19 cellular contexts compared by ENCODE assay signal in genomic region chr18:68740966-68741365, GRCh38. TPM values are rescaled to one million over a fixed set of nuclear protein-coding genes. Genes with fewer than 3 reads are reported as not detected.
DNase-seq lines count a peak whose midpoint lies in the region; ATAC-seq and TF ChIP-seq lines count a peak whose summit lies in the region.
"Had no signal": no experiment of that assay in that cellular context is flagged by ENCODE, and none has a peak within 500 bp of the region (broad histone marks: within the 10 kb centered on the region; RNA-seq: fewer than 3 reads in every experiment).

No MANE protein-coding gene starts in this region.

- DNase-seq in AG20443 (ENCODE audit: low spot score) (peak; percentile 35), DMS 273 treated with DMSO at 0.1 percent for 48 hours (lab: John Stamatoyannopoulos, UW) (peak; percentile 29), NCI-H69 (lab: John Stamatoyannopoulos, UW) (peak; percentile 85), fibroblast of peridontal ligament (ENCODE audit: extremely low read depth) (peak; percentile 22), right lobe of liver (no peak), occipital lobe (lab: John Stamatoyannopoulos, UW) (no peak)
- DNase-seq: AML-193, EL, NCI-H1417, NCI-H187, NCI-H2227 treated with DMSO at 0.1 percent for 48 hours, SHP77 treated with DMSO at 0.1 percent for 48 hours, SK-N-SH, T-cell had no signal

- no peak overlapping the region for H3K27ac ChIP-seq in right lobe of liver
- H3K27ac ChIP-seq: C4-2B, KMS-11 had no signal

- intact Hi-C loops in right lobe of liver (cut with DNase I) = no loop called here

- no peaks in the 10 kb centered on the region for H3K4me1 ChIP-seq in right lobe of liver

- no peaks in the 10 kb centered on the region for H3K36me3 ChIP-seq in right lobe of liver

- no peak overlapping the region for H3K4me3 ChIP-seq in right lobe of liver
- H3K4me3 ChIP-seq: GM12878 had no signal

- 100% methylated on average over 1 of the region's 1 CpG for WGBS in right lobe of liver (ENCODE audit: insufficient coverage, low coverage, low lambda C conversion rate, missing lambda C conversion rate)

- H3K9me3 ChIP-seq in right lobe of liver = no peaks in the 10 kb centered on the region
- H3K9me3 ChIP-seq: SK-N-SH had no signal

- no peak for TF ChIP-seq POLR2A in right lobe of liver (IDR thresholded peaks at IDR 0.05)

- ATAC-seq in GM18909 (IDR thresholded peaks at IDR 0.05; ENCODE audit: poor library complexity, unreplicated experiment) (no peak), right lobe of liver (no peak)
- ATAC-seq: GM12878, T-cell had no signal

- no peak for TF ChIP-seq CTCF in right lobe of liver (IDR thresholded peaks at IDR 0.05)

- H3K27me3 ChIP-seq in right lobe of liver = no peaks in the 10 kb centered on the region

RNA-seq across cellular contexts. Expression of gene TMX3, which starts 26.1 kb away (rescaled TPM):
- total RNA-seq in right lobe of liver (10 to 100 TPM; 10.1 to 21.6 (median 19.6) TPM), occipital lobe (84.7 TPM)

RNA-seq across cellular contexts. Expression of gene CCDC102B, which starts 56.9 kb away (rescaled TPM):
- total RNA-seq in right lobe of liver = 1 to 10 TPM in 3 of 6 experiments, under 1 TPM in 3; 0.86 to 1.7 (median 1.2) TPM
- total RNA-seq in occipital lobe = 20.1 TPM
- total RNA-seq: HT-29 had no signal

Comparison
In these comparisons a context has a peak if more than half of its experiments do, and no peak if none do; other contexts are left out.
1. DNase-seq: peak in AG20443 (single experiment), DMS 273 treated with DMSO at 0.1 percent for 48 hours (single experiment), NCI-H69 (single experiment) and fibroblast of peridontal ligament (single experiment); none in right lobe of liver (0 of 3) and occipital lobe (single experiment).